ENCODE assay signal across 17 cellular contexts in genomic region chr13:33445024-33445423, GRCh38.
A peak's percentile ranks its signal among the peaks of the same experiment; 100 is the strongest.
DNase-seq lines count a peak whose midpoint lies in the region; ATAC-seq lines count a peak whose summit lies in the region.
"Had no signal": no experiment of that assay in that cellular context is flagged by ENCODE, and none has a peak within 500 bp of the region (broad histone marks: within the 10 kb centered on the region; RNA-seq: fewer than 3 reads in every experiment).

No MANE protein-coding gene starts in this region.

- no peaks in the 10 kb centered on the region for H3K9me3 Mint-ChIP-seq in activated CD4-positive, alpha-beta memory T cell treated with anti-CD3 and anti-CD28 coated beads for 36 hours
- H3K9me3 Mint-ChIP-seq: CD4-positive, alpha-beta T cell had no signal

- no peak overlapping the region for H3K4me3 Mint-ChIP-seq in activated CD4-positive, alpha-beta memory T cell treated with anti-CD3 and anti-CD28 coated beads for 36 hours
- H3K4me3 Mint-ChIP-seq: B cell; CD4-positive, alpha-beta T cell had no signal

- DNase-seq in DMS53 (lab: John Stamatoyannopoulos, UW) (peak; percentile 19), DMS53 treated with DMSO at 0.1 percent for 48 hours (lab: John Stamatoyannopoulos, UW; ENCODE audit: unreplicated experiment) (no peak), NCI-H748 (lab: John Stamatoyannopoulos, UW; ENCODE audit: unreplicated experiment) (peak; percentile 82), left lobe of liver (ENCODE audit: low spot score) (no peak), nucleus accumbens (lab: John Stamatoyannopoulos, UW) (no peak), activated gamma-delta T cell (lab: John Stamatoyannopoulos, UW) (no peak), RKO (ENCODE audit: low spot score) (no peak)
- no peak for DNase-seq in activated CD4-positive, alpha-beta memory T cell treated with anti-CD3 and anti-CD28 coated beads for 36 hours
- DNase-seq: 8988T; CD4-positive, alpha-beta T cell; DMS79; KG1; NCI-H1930; NCI-H774; RPMI8226; SIG-M5 had no signal

- intact Hi-C loops in activated CD4-positive, alpha-beta memory T cell treated with anti-CD3 and anti-CD28 coated beads for 36 hours (cut with micrococcal nuclease), result no loop called here

- ATAC-seq in left lobe of liver, result peak; percentile 13

- no peaks in the 10 kb centered on the region for H3K4me1 Mint-ChIP-seq in activated CD4-positive, alpha-beta memory T cell treated with anti-CD3 and anti-CD28 coated beads for 36 hours (ENCODE audit: low read depth)
- H3K4me1 Mint-ChIP-seq: B cell had no signal

- H3K27ac Mint-ChIP-seq in activated CD4-positive, alpha-beta memory T cell treated with anti-CD3 and anti-CD28 coated beads for 36 hours, result no peak overlapping the region
- H3K27ac Mint-ChIP-seq: B cell; CD4-positive, alpha-beta T cell had no signal

- H3K27me3 Mint-ChIP-seq in activated CD4-positive, alpha-beta memory T cell treated with anti-CD3 and anti-CD28 coated beads for 36 hours, result peaks cover 15% of the 10 kb centered on the region

- CTCF ChIA-PET in activated CD4-positive, alpha-beta memory T cell treated with anti-CD3 and anti-CD28 coated beads for 36 hours (lab: Charles Lee), result no interaction called here

- POLR2A ChIA-PET in activated CD4-positive, alpha-beta memory T cell treated with anti-CD3 and anti-CD28 coated beads for 36 hours (lab: Charles Lee), result no interaction called here

- no peaks in the 10 kb centered on the region for H3K36me3 Mint-ChIP-seq in activated CD4-positive, alpha-beta memory T cell treated with anti-CD3 and anti-CD28 coated beads for 36 hours

Comparison
In these comparisons a context has a peak if more than half of its experiments do, and no peak if none do; other contexts are left out.
1. DNase-seq: peak in DMS53 (single experiment) and NCI-H748 (single experiment); none in DMS53 treated with DMSO at 0.1 percent for 48 hours (single experiment), left lobe of liver (single experiment), activated CD4-positive, alpha-beta memory T cell treated with anti-CD3 and anti-CD28 coated beads for 36 hours (single experiment), nucleus accumbens (0 of 56), activated gamma-delta T cell (single experiment) and RKO (single experiment).